Comparison of ENCODE assay signal across 8 cellular contexts in genomic region chr2:197286805-197287595, GRCh38. TPM values are rescaled to one million over a fixed set of nuclear protein-coding genes. Genes with fewer than 3 reads are reported as not detected.
DNase-seq lines count a peak whose midpoint lies in the region; ATAC-seq, FAIRE-seq and TF ChIP-seq lines count a peak whose summit lies in the region.

No MANE protein-coding gene starts in this region.

- H3K9me3 Mint-ChIP-seq in IgD-negative memory B cell = no peaks in the 10 kb centered on the region
- peaks cover 7% of the 10 kb centered on the region for H3K9me3 Mint-ChIP-seq in activated naive CD4-positive, alpha-beta T cell treated with anti-CD3 and anti-CD28 coated beads, Interleukin-2, amount 10 ng/mL, durations not matched to agents 7 days and 5 days

- peak; percentile 98 for ATAC-seq in GM21529 (IDR thresholded peaks at IDR 0.05; ENCODE audit: unreplicated experiment)

- TF ChIP-seq CTCF in GM12865 (IDR thresholded peaks at IDR 0.05; ENCODE audit: insufficient read depth, low read depth, low read length, missing control alignments) = no peak
- TF ChIP-seq CTCF in D721Med (IDR thresholded peaks at IDR 0.05; ENCODE audit: insufficient read depth, missing control alignments) = no peak

- DNase-seq in GM12865 (ENCODE audit: low read depth) (peak; percentile 80), glomerular visceral epithelial cell (ENCODE audit: extremely low spot score) (peak; percentile 48), DMS79 treated with DMSO at 0.1 percent for 48 hours (lab: John Stamatoyannopoulos, UW) (no peak), D721Med (ENCODE audit: insufficient read length, low spot score) (no peak)
- DNase-seq in activated naive CD4-positive, alpha-beta T cell treated with anti-CD3 and anti-CD28 coated beads, Interleukin-2, amount 10 ng/mL, durations not matched to agents 7 days and 5 days = peak; percentile 65
- peak in 5 of 6 experiments; percentile 37 to 66 (median 62) for DNase-seq in stimulated activated naive CD4-positive, alpha-beta T cell (lab: John Stamatoyannopoulos, UW)

- no peaks in the 10 kb centered on the region for H3K27me3 Mint-ChIP-seq in IgD-negative memory B cell
- H3K27me3 Mint-ChIP-seq in activated naive CD4-positive, alpha-beta T cell treated with anti-CD3 and anti-CD28 coated beads, Interleukin-2, amount 10 ng/mL, durations not matched to agents 7 days and 5 days = no peaks in the 10 kb centered on the region

- peak overlapping the region; percentile 33 to 93 (median 76) for H3K4me3 Mint-ChIP-seq in IgD-negative memory B cell
- H3K4me3 Mint-ChIP-seq in activated naive CD4-positive, alpha-beta T cell treated with anti-CD3 and anti-CD28 coated beads, Interleukin-2, amount 10 ng/mL, durations not matched to agents 7 days and 5 days = peak overlapping the region; percentile 63

- FAIRE-seq in D721Med (lab: Jason Lieb, UNC) = no peak

- H3K4me3 ChIP-seq in GM12865 (ENCODE audit: low read depth, low read length) = peak overlapping the region; percentile 30; the same call in 1 of the 2 replicates

- CTCF ChIA-PET in activated naive CD4-positive, alpha-beta T cell treated with anti-CD3 and anti-CD28 coated beads, Interleukin-2, amount 10 ng/mL, durations not matched to agents 7 days and 5 days (lab: Charles Lee) = interaction anchor here (1.0 to 1.4 kb wide), 3 partner anchors 10 to 31 kb away, joined by 3 to 5 read pairs (median 3); no protein-coding TSS in a partner anchor

- peaks cover 9% of the 10 kb centered on the region for H3K36me3 Mint-ChIP-seq in IgD-negative memory B cell
- peaks cover 47% of the 10 kb centered on the region for H3K36me3 Mint-ChIP-seq in activated naive CD4-positive, alpha-beta T cell treated with anti-CD3 and anti-CD28 coated beads, Interleukin-2, amount 10 ng/mL, durations not matched to agents 7 days and 5 days

- H3K4me1 Mint-ChIP-seq in IgD-negative memory B cell = peaks cover 53 to 60% (median 58%) of the 10 kb centered on the region in 3 donors
- peaks cover 76% of the 10 kb centered on the region for H3K4me1 Mint-ChIP-seq in activated naive CD4-positive, alpha-beta T cell treated with anti-CD3 and anti-CD28 coated beads, Interleukin-2, amount 10 ng/mL, durations not matched to agents 7 days and 5 days

- H3K27ac Mint-ChIP-seq in IgD-negative memory B cell = peak overlapping the region; percentile 30 to 97 (median 95)
- peak overlapping the region; percentile 96 for H3K27ac Mint-ChIP-seq in activated naive CD4-positive, alpha-beta T cell treated with anti-CD3 and anti-CD28 coated beads, Interleukin-2, amount 10 ng/mL, durations not matched to agents 7 days and 5 days

RNA-seq across cellular contexts. Expression of gene ANKRD44, which starts 23.6 kb away (rescaled TPM):
- polyA plus RNA-seq in IgD-negative memory B cell = 91.6 TPM

Comparison
In these comparisons a context has a peak if more than half of its experiments do, and no peak if none do; other contexts are left out.
1. DNase-seq: peak in GM12865 (single experiment), activated naive CD4-positive, alpha-beta T cell treated with anti-CD3 and anti-CD28 coated beads, Interleukin-2, amount 10 ng/mL, durations not matched to agents 7 days and 5 days (single experiment), glomerular visceral epithelial cell (single experiment) and stimulated activated naive CD4-positive, alpha-beta T cell (5 of 6); none in DMS79 treated with DMSO at 0.1 percent for 48 hours (single experiment) and D721Med (single experiment).